12 cellular contexts compared by ENCODE assay signal in the genomic region with DNA sequence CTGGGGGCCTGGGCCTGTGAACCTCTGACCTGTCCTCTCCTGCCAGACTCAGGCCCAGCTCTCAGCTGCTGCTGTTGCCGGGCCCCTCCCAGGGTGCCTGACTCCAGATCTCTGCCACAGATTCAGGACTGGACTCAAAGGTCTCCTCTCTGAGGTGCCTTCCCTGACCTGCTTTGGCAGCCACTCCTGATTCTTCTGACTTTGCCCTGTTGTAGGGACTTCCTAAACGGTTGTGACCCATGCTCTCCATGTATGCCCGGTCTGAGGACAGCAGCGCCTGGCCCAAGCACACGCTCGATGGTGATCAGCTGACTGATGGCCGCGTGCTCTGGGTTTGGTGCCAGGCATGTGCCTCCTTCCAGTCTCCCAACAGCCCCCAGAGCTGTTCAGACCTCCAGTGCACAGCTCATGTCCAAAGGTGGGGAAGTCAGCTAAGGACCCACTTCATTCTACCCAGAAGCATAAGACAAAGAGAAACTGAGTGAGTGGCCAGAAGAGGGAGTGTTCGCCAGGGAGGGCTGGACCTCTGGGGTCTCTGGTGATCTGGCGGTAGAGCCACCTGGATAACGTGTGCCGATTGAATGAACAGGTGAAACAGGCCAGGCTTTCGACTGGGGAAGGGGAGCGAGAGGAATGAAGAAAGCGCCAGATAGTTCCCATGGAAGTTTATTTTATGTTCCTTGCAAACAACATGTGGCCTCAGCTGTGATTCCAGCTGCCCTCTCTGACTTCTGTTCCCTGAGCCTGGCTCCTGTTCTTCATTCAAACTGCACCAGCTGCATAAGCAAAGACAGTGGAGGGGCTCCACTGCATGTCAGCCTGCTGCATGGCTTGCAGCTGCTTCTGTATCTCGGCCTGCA.
"Had no signal": no experiment of that assay in that cellular context is flagged by ENCODE, and none has a peak within 500 bp of the region (broad histone marks: within the 10 kb centered on the region; RNA-seq: fewer than 3 reads in every experiment).

No MANE protein-coding gene starts in this region.

- H3K27me3 Mint-ChIP-seq: activated naive CD4-positive, alpha-beta T cell treated with anti-CD3 and anti-CD28 coated beads, Interleukin-2, amount 50 U/mL, for 24 hours had no signal

- H3K4me1 ChIP-seq: spleen, suprapubic skin had no signal

- H3K27ac Mint-ChIP-seq: activated naive CD4-positive, alpha-beta T cell treated with anti-CD3 and anti-CD28 coated beads, Interleukin-2, amount 50 U/mL, for 24 hours; type B pancreatic cell had no signal

- DNase-seq: activated effector memory CD4-positive, alpha-beta T cell treated with Interleukin-2 at 50 U/mL for 16 hours; amniotic stem cell; brain microvascular endothelial cell; mesenchymal stem cell; posterior cingulate gyrus; right cardiac atrium; spleen; stimulated activated naive CD4-positive, alpha-beta T cell had no signal

- H3K27me3 ChIP-seq: neutrophil, spleen, suprapubic skin had no signal

- H3K4me3 Mint-ChIP-seq: activated naive CD4-positive, alpha-beta T cell treated with anti-CD3 and anti-CD28 coated beads, Interleukin-2, amount 50 U/mL, for 24 hours; type B pancreatic cell had no signal

- H3K4me3 ChIP-seq: spleen, suprapubic skin had no signal

- H3K9me3 Mint-ChIP-seq: activated naive CD4-positive, alpha-beta T cell treated with anti-CD3 and anti-CD28 coated beads, Interleukin-2, amount 50 U/mL, for 24 hours; type B pancreatic cell had no signal

- H3K4me1 Mint-ChIP-seq: activated naive CD4-positive, alpha-beta T cell treated with anti-CD3 and anti-CD28 coated beads, Interleukin-2, amount 50 U/mL, for 24 hours had no signal

- H3K27ac ChIP-seq: brain microvascular endothelial cell, neutrophil, spleen, suprapubic skin had no signal

- H3K36me3 ChIP-seq: brain microvascular endothelial cell, neutrophil, spleen, suprapubic skin had no signal

- H3K9me3 ChIP-seq: neutrophil, spleen, suprapubic skin had no signal

- H3K36me3 Mint-ChIP-seq: activated naive CD4-positive, alpha-beta T cell treated with anti-CD3 and anti-CD28 coated beads, Interleukin-2, amount 50 U/mL, for 24 hours; type B pancreatic cell had no signal
